ENCODE assay signal across 28 cellular contexts in genomic region chr2:210913461-210913860, GRCh38.
"Had no signal": no experiment of that assay in that cellular context is flagged by ENCODE, and none has a peak within 500 bp of the region (broad histone marks: within the 10 kb centered on the region; RNA-seq: fewer than 3 reads in every experiment).

No MANE protein-coding gene starts in this region.

- H3K4me3 ChIP-seq: dorsolateral prefrontal cortex, esophagus muscularis mucosa, lower lobe of right lung, transverse colon, uterus had no signal

- H3K9me3 ChIP-seq: lower lobe of right lung, transverse colon, uterus had no signal

- H3K27ac Mint-ChIP-seq: activated naive CD8-positive, alpha-beta T cell; activated T-cell treated with anti-CD3 and anti-CD28 coated beads, Interleukin-2, amount 50 U/mL, for 24 hours; activated T-helper 17 cell treated with anti-CD3 and anti-CD28 coated beads, Interleukin-2, amount 50 U/mL, for 72 hours; effector memory CD8-positive, alpha-beta T cell; stimulated activated effector memory CD8-positive, alpha-beta T cell treated with anti-CD3 and anti-CD28 coated beads, Interleukin-12 subunit alpha, Interleukin-12 subunit beta, amount 100 ng/mL, for 72 hours; stimulated activated naive CD8-positive, alpha-beta T cell treated with anti-CD3 and anti-CD28 coated beads, Interleukin-15, amount 100 ng/mL, for 72 hours; T-helper 1 cell treated with Interleukin-12 subunit alpha and Interleukin-12 subunit beta and Interleukin-4 antibody, amounts not matched to agents 30 μg/mL and 1 μg/mL, for 36 hours; WTC11 had no signal

- H3K4me3 Mint-ChIP-seq: activated naive CD8-positive, alpha-beta T cell; activated T-cell treated with anti-CD3 and anti-CD28 coated beads, Interleukin-2, amount 50 U/mL, for 24 hours; activated T-helper 17 cell treated with anti-CD3 and anti-CD28 coated beads, Interleukin-2, amount 50 U/mL, for 72 hours; effector memory CD8-positive, alpha-beta T cell; naive B cell; neural crest cell; stimulated activated effector memory CD8-positive, alpha-beta T cell treated with anti-CD3 and anti-CD28 coated beads, Interleukin-12 subunit alpha, Interleukin-12 subunit beta, amount 100 ng/mL, for 72 hours; stimulated activated naive CD8-positive, alpha-beta T cell treated with anti-CD3 and anti-CD28 coated beads, Interleukin-15, amount 100 ng/mL, for 72 hours; T-helper 1 cell treated with Interleukin-12 subunit alpha and Interleukin-12 subunit beta and Interleukin-4 antibody, amounts not matched to agents 30 μg/mL and 1 μg/mL, for 36 hours; WTC11 had no signal

- H3K9me3 Mint-ChIP-seq: neural crest cell had no signal

- H3K27me3 ChIP-seq: brain microvascular endothelial cell, dorsolateral prefrontal cortex, esophagus muscularis mucosa, transverse colon, uterus had no signal

- H3K4me1 Mint-ChIP-seq: activated T-helper 17 cell treated with anti-CD3 and anti-CD28 coated beads, Interleukin-2, amount 50 U/mL, for 72 hours; naive B cell; neural crest cell; stimulated activated effector memory CD8-positive, alpha-beta T cell treated with anti-CD3 and anti-CD28 coated beads, Interleukin-12 subunit alpha, Interleukin-12 subunit beta, amount 100 ng/mL, for 72 hours; stimulated activated naive CD8-positive, alpha-beta T cell treated with anti-CD3 and anti-CD28 coated beads, Interleukin-15, amount 100 ng/mL, for 72 hours had no signal

- ATAC-seq: activated T-helper 17 cell treated with anti-CD3 and anti-CD28 coated beads, Interleukin-2, amount 50 U/mL, for 72 hours; effector memory CD8-positive, alpha-beta T cell; left lobe of liver; lower lobe of right lung; sciatic nerve; stimulated activated effector memory CD8-positive, alpha-beta T cell treated with anti-CD3 and anti-CD28 coated beads, Interleukin-12 subunit alpha, Interleukin-12 subunit beta, amount 100 ng/mL, for 72 hours; stimulated activated naive CD8-positive, alpha-beta T cell treated with anti-CD3 and anti-CD28 coated beads, Interleukin-15, amount 100 ng/mL, for 72 hours; WTC11 had no signal

- H3K4me1 ChIP-seq: esophagus muscularis mucosa, lower lobe of right lung, transverse colon, uterus had no signal

- H3K27me3 Mint-ChIP-seq: activated naive CD8-positive, alpha-beta T cell; activated T-cell treated with anti-CD3 and anti-CD28 coated beads, Interleukin-2, amount 50 U/mL, for 24 hours; activated T-helper 17 cell treated with anti-CD3 and anti-CD28 coated beads, Interleukin-2, amount 50 U/mL, for 72 hours; effector memory CD8-positive, alpha-beta T cell; naive B cell; stimulated activated naive CD8-positive, alpha-beta T cell treated with anti-CD3 and anti-CD28 coated beads, Interleukin-15, amount 100 ng/mL, for 72 hours had no signal

- DNase-seq: activated CD4-positive, alpha-beta T cell treated with anti-CD3 and anti-CD28 coated beads, Interleukin-2, amount 50 U/mL, for 4 hours; activated CD8-positive, alpha-beta memory T cell treated with anti-CD3 and anti-CD28 coated beads for 24 hours; activated CD8-positive, alpha-beta memory T cell treated with anti-CD3 and anti-CD28 coated beads, Interleukin-2, amount 50 U/mL, for 4 hours; activated T-cell treated with anti-CD3 and anti-CD28 coated beads, Interleukin-2, amount 50 U/mL, for 24 hours; amygdala; brain microvascular endothelial cell; caudate nucleus; dorsolateral prefrontal cortex; effector memory CD8-positive, alpha-beta T cell; foreskin melanocyte; lower lobe of right lung; mesendoderm; naive B cell; small intestine; stimulated activated CD4-positive, alpha-beta T cell treated with anti-CD3 and anti-CD28 coated beads, Interleukin-2, amount 100 ng/mL, for 24 hours; stimulated activated naive CD8-positive, alpha-beta T cell treated with anti-CD3 and anti-CD28 coated beads, Interleukin-15, amount 100 ng/mL, for 72 hours; T1000; transverse colon; uterus had no signal

- H3K36me3 Mint-ChIP-seq: activated naive CD8-positive, alpha-beta T cell; naive B cell; stimulated activated effector memory CD8-positive, alpha-beta T cell treated with anti-CD3 and anti-CD28 coated beads, Interleukin-12 subunit alpha, Interleukin-12 subunit beta, amount 100 ng/mL, for 72 hours; WTC11 had no signal

- H3K36me3 ChIP-seq: brain microvascular endothelial cell, esophagus muscularis mucosa, lower lobe of right lung, transverse colon, uterus had no signal
